Comparison of ENCODE assay signal across 26 cellular contexts in the genomic region with DNA sequence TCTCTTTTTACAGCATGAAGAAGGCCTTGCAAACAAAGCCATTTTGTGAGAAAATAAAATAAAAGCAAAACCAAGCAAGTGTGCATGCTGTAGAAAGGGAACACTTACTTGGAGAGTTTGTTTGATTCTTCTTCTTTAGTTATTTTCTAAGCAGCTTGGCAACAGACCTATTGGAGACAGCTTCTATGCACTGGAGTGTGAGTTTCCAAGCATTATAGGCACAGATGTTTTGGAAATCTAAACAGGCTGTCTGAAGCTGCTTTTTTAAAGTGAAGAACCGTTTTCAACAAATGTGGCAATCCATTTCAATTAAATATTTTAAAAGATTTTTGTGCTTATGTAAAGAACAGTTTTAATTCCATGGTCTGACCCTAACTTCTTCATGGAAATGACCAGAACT.
"Had no signal": no experiment of that assay in that cellular context is flagged by ENCODE, and none has a peak within 500 bp of the region (broad histone marks: within the 10 kb centered on the region; RNA-seq: fewer than 3 reads in every experiment).

No MANE protein-coding gene starts in this region.

- H3K27ac ChIP-seq: coronary artery, dorsolateral prefrontal cortex, gastrocnemius medialis, hepatocyte, lower lobe of right lung had no signal

- H3K27ac Mint-ChIP-seq: immature natural killer cell, mesothelial cell of epicardium, naive B cell had no signal

- H3K27me3 ChIP-seq: esophagus muscularis mucosa, gastrocnemius medialis, hepatocyte had no signal

- H3K4me1 ChIP-seq: gastrocnemius medialis, lower lobe of right lung had no signal

- H3K4me1 Mint-ChIP-seq: immature natural killer cell, naive B cell had no signal

- H3K4me3 ChIP-seq: coronary artery, dorsolateral prefrontal cortex, esophagus muscularis mucosa, gastrocnemius medialis, hepatocyte, lower lobe of right lung, mucosa of descending colon had no signal

- DNase-seq: dermis blood vessel endothelial cell; dorsolateral prefrontal cortex; effector CD4-positive, alpha-beta T cell; effector memory CD4-positive, alpha-beta T cell; foreskin fibroblast; foreskin melanocyte; gastrocnemius medialis; glutamatergic neuron; head of caudate nucleus; hypothalamus; immature natural killer cell; islet precursor cell; kidney; kidney glomerular epithelial cell; left colon; left ventricle myocardium superior; lower lobe of right lung; mesenchymal stem cell; mucosa of descending colon; naive B cell; naive thymus-derived CD8-positive, alpha-beta T cell had no signal

- H3K36me3 ChIP-seq: esophagus muscularis mucosa, gastrocnemius medialis, lower lobe of right lung had no signal

- H2AFZ ChIP-seq: hepatocyte had no signal

- ATAC-seq: gastrocnemius medialis; left colon; left lobe of liver; left ventricle myocardium superior; lower lobe of right lung; mucosa of descending colon; naive thymus-derived CD8-positive, alpha-beta T cell had no signal

- H3K4me3 Mint-ChIP-seq: immature natural killer cell; mesothelial cell of epicardium; naive B cell; naive thymus-derived CD8-positive, alpha-beta T cell had no signal

- H3K4me2 ChIP-seq: hepatocyte had no signal

- H3K36me3 Mint-ChIP-seq: immature natural killer cell had no signal

- H3K79me2 ChIP-seq: hepatocyte had no signal
